In the genomic region with DNA sequence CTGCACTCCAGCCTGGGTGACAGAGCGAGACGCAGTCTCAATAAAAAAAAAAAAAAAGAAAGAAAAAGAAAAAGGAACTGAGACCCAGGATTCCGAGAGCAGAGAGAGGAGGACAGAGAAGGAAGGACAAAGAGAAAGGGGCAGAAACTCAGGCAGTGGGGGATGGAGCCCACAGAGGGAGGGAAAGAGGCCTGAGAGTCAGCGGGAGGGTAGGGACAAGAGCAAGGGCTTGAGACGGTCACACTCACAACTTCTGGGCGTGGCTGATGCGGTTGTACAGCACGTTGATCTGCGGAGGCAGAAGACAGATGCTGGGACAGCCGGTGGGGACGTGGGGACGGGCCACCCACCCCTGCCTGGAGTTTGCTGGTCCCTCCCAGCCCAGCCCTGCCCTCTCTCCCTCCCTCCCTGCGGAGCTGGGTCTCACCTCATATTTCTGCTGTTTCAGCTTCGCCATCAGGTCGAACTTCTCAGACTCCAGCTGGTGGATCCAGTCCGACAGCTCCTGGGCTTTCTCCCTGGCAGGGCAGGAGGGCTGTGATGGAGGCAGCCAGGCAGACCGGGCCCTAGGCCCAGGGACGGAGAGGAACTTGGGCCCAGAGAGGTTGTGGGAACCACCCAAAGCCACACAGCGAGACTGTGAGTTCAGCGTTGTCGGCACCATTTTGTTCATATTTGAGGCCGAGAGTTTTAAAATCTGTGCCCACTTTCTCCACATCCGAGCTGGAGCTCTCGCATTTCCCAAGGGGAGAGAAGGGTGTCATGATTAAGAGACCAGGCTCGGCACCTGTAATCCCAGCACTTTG, we compare ENCODE assay signal across 24 cellular contexts. TPM values are rescaled to one million over a fixed set of nuclear protein-coding genes. Genes with fewer than 3 reads are reported as not detected.
DNase-seq lines count a peak whose midpoint lies in the region; ATAC-seq, FAIRE-seq and TF ChIP-seq lines count a peak whose summit lies in the region.
"Had no signal": no experiment of that assay in that cellular context is flagged by ENCODE, and none has a peak within 500 bp of the region (broad histone marks: within the 10 kb centered on the region; RNA-seq: fewer than 3 reads in every experiment).

No MANE protein-coding gene starts in this region.

- ATAC-seq in stimulated activated naive B cell treated with anti-CD40 and anti-IgM and Interleukin-4, amounts not matched to agents 10 μg/mL and 1 μg/mL and 100 μg/mL, for 72 hours (replicated peaks): peak; percentile 19 to 58
- ATAC-seq in GM21360 (IDR thresholded peaks at IDR 0.05; ENCODE audit: unreplicated experiment): no peak
- ATAC-seq: activated CD8-positive, alpha-beta memory T cell treated with anti-CD3 and anti-CD28 coated beads, Interleukin-2, amount 10 ng/mL, durations not matched to agents 7 days and 5 days; left colon had no signal

- H3K56ac ChIP-seq in H1 (replicated peaks; ENCODE audit: insufficient read length, low read depth, low read length): no peak overlapping the region

- POLR2A ChIA-PET in H1 (lab: Charles Lee; ENCODE audit: partially characterized antibody): interaction anchor here (0.6 to 2.7 kb wide), 9 partner anchors 8 to 146 kb away, joined by 3 to 14 read pairs (median 4); a partner anchor contains a TSS

- H3K23me2 ChIP-seq in H1 (ENCODE audit: low read depth, low read length): no peaks in the 10 kb centered on the region

- TF ChIP-seq RAD21 in H1 (IDR thresholded peaks at IDR 0.05 in 1 of 2, conservative IDR thresholded peaks at IDR 0.05 in 1 of 2; ENCODE audit: low read depth in 2 of 2, low read length in 2 of 2): no peak

- H3K4me3 ChIP-seq in H1 (ENCODE audit: extremely low read depth in 1 of 4, insufficient read depth in 2 of 4, low read depth in 3 of 4, low read length in 4 of 4): no peak overlapping the region
- H3K4me3 ChIP-seq: HAP-1, spleen had no signal

- H3K36me3 Mint-ChIP-seq in stimulated activated naive B cell treated with anti-CD40 and anti-IgM and Interleukin-4, amounts not matched to agents 10 μg/mL and 1 μg/mL and 100 μg/mL, for 72 hours: no peaks in the 10 kb centered on the region
- H3K36me3 Mint-ChIP-seq: activated CD8-positive, alpha-beta memory T cell treated with anti-CD3 and anti-CD28 coated beads, Interleukin-2, amount 10 ng/mL, durations not matched to agents 7 days and 5 days; CD4-positive, CD25-positive, alpha-beta regulatory T cell had no signal

- no peak for FAIRE-seq in H1 (lab: Jason Lieb, UNC)

- H3K27me3 ChIP-seq in H1 (replicated peaks in 1 of 4; ENCODE audit: control insufficient read depth in 3 of 4, extremely low read depth in 1 of 4, insufficient read depth in 3 of 4, low read length in 3 of 4): no peaks in the 10 kb centered on the region

- no peak for TF ChIP-seq EP300 in H1 (IDR thresholded peaks at IDR 0.05; ENCODE audit: borderline replicate concordance in 1 of 2, low read depth in 2 of 2, low read length in 2 of 2)

- no peak overlapping the region for H3K27ac Mint-ChIP-seq in stimulated activated naive B cell treated with anti-CD40 and anti-IgM and Interleukin-4, amounts not matched to agents 10 μg/mL and 1 μg/mL and 100 μg/mL, for 72 hours
- H3K27ac Mint-ChIP-seq: activated CD8-positive, alpha-beta memory T cell treated with anti-CD3 and anti-CD28 coated beads, Interleukin-2, amount 10 ng/mL, durations not matched to agents 7 days and 5 days; CD4-positive, CD25-positive, alpha-beta regulatory T cell; T-helper 1 cell treated with Interleukin-12 subunit alpha and Interleukin-12 subunit beta and Interleukin-4 antibody, amounts not matched to agents 30 μg/mL and 1 μg/mL, for 36 hours had no signal

- H4K20me1 ChIP-seq in H1 (replicated peaks in 1 of 2; ENCODE audit: control insufficient read depth in 1 of 2, insufficient read depth in 2 of 2, low read length in 2 of 2): no peaks in the 10 kb centered on the region

- no peak overlapping the region for H2AFZ ChIP-seq in H1 (ENCODE audit: low read length)

- CTCF ChIA-PET in H1 (lab: Charles Lee; ENCODE audit: partially characterized antibody): interaction anchor here (0.8 to 3.3 kb wide), 8 partner anchors 13 to 252 kb away, joined by 3 to 17 read pairs (median 6); a partner anchor contains a TSS

- H3K27me3 Mint-ChIP-seq in stimulated activated naive B cell treated with anti-CD40 and anti-IgM and Interleukin-4, amounts not matched to agents 10 μg/mL and 1 μg/mL and 100 μg/mL, for 72 hours: peaks cover 48 to 58% of the 10 kb centered on the region in 2 donors

- no peaks in the 10 kb centered on the region for H3K79me1 ChIP-seq in H1 (ENCODE audit: low read depth, low read length)

- H3K4me1 Mint-ChIP-seq in stimulated activated naive B cell treated with anti-CD40 and anti-IgM and Interleukin-4, amounts not matched to agents 10 μg/mL and 1 μg/mL and 100 μg/mL, for 72 hours: peaks cover 4 to 11% of the 10 kb centered on the region in 2 donors
- H3K4me1 Mint-ChIP-seq: activated CD8-positive, alpha-beta memory T cell treated with anti-CD3 and anti-CD28 coated beads, Interleukin-2, amount 10 ng/mL, durations not matched to agents 7 days and 5 days; CD4-positive, CD25-positive, alpha-beta regulatory T cell had no signal

- no peak overlapping the region for H3K9ac ChIP-seq in H1 (replicated peaks in 1 of 4; ENCODE audit: extremely low read depth in 1 of 4, low read depth in 3 of 4, low read length in 3 of 4)

- H3K14ac ChIP-seq in H1 (ENCODE audit: insufficient read length): no peak overlapping the region

- peak overlapping the region in 1 of 2 donors; percentile 14 for H3K4me3 Mint-ChIP-seq in stimulated activated naive B cell treated with anti-CD40 and anti-IgM and Interleukin-4, amounts not matched to agents 10 μg/mL and 1 μg/mL and 100 μg/mL, for 72 hours
- H3K4me3 Mint-ChIP-seq: activated CD8-positive, alpha-beta memory T cell treated with anti-CD3 and anti-CD28 coated beads, Interleukin-2, amount 10 ng/mL, durations not matched to agents 7 days and 5 days; CD4-positive, CD25-positive, alpha-beta regulatory T cell; T-helper 1 cell treated with Interleukin-12 subunit alpha and Interleukin-12 subunit beta and Interleukin-4 antibody, amounts not matched to agents 30 μg/mL and 1 μg/mL, for 36 hours had no signal

- H3K27ac ChIP-seq in H1 (ENCODE audit: low read depth, low read length) (0 out of 2 replicates have a peak overlapping the region, but pooled peaks have one; percentile 15), caudate nucleus (ENCODE audit: low read depth, low read length) (no peak overlapping the region)

- H3K23ac ChIP-seq in H1 (ENCODE audit: insufficient read length): no peak overlapping the region

- H3K79me2 ChIP-seq in H1 (ENCODE audit: control insufficient read depth in 1 of 2, insufficient read depth in 2 of 2, low read length in 2 of 2): no peaks in the 10 kb centered on the region

- no peaks in the 10 kb centered on the region for H3K9me3 Mint-ChIP-seq in stimulated activated naive B cell treated with anti-CD40 and anti-IgM and Interleukin-4, amounts not matched to agents 10 μg/mL and 1 μg/mL and 100 μg/mL, for 72 hours
- H3K9me3 Mint-ChIP-seq: CD4-positive, CD25-positive, alpha-beta regulatory T cell; T-helper 1 cell treated with Interleukin-12 subunit alpha and Interleukin-12 subunit beta and Interleukin-4 antibody, amounts not matched to agents 30 μg/mL and 1 μg/mL, for 36 hours had no signal

- H2AK5ac ChIP-seq in H1 (ENCODE audit: low read depth, low read length): 0 out of 2 replicates have a peak overlapping the region, but pooled peaks have one; percentile 65

- WGBS in H1 (ENCODE audit: extremely low coverage in 1 of 2, insufficient coverage in 1 of 2, insufficient read length in 1 of 2, insufficient replicate concordance in 2 of 2, low coverage in 1 of 2, low lambda C conversion rate in 2 of 2, missing lambda C conversion rate in 1 of 2), 2 experiments: 92% methylated on average over 22 of the region's 25 CpGs; no CpG with 5 or more reads in 1 of the 2 experiments

- H3K9me3 ChIP-seq in H1 (ENCODE audit: insufficient read depth in 2 of 2, low read depth in 1 of 2, low read length in 1 of 2): no peaks in the 10 kb centered on the region
- H3K9me3 ChIP-seq: HAP-1, spleen had no signal

- peaks cover 0 to 23% (median 4%) of the 10 kb centered on the region in 4 experiments; a peak in 4 of 8 replicates for H3K36me3 ChIP-seq in H1 (ENCODE audit: control insufficient read depth in 2 of 4, insufficient read depth in 4 of 4, low read length in 3 of 4)
- H3K36me3 ChIP-seq: HAP-1, spleen had no signal

- H2BK15ac ChIP-seq in H1 (ENCODE audit: low read length): no peak overlapping the region

- H4K91ac ChIP-seq in H1 (replicated peaks; ENCODE audit: insufficient read length, low read length): peak overlapping the region; percentile 60

- H3K4me2 ChIP-seq in H1 (ENCODE audit: insufficient read depth in 1 of 2, low read depth in 2 of 2, low read length in 2 of 2): no peak overlapping the region

- H3K18ac ChIP-seq in H1 (ENCODE audit: extremely low read depth, low read length): no peak overlapping the region

- peak overlapping the region; percentile 81; the same call in 1 of the 2 replicates for H2BK5ac ChIP-seq in H1 (ENCODE audit: low read depth, low read length)

- TF ChIP-seq POLR2A in H1 (IDR thresholded peaks at IDR 0.05; ENCODE audit: control extremely low read depth in 1 of 2, low read depth in 2 of 2, low read length in 2 of 2): no peak

- DNase-seq in NCI-H82 (lab: John Stamatoyannopoulos, UW) (peak; percentile 77), NCI-H82 treated with DMSO at 0.1 percent for 48 hours (lab: John Stamatoyannopoulos, UW; ENCODE audit: unreplicated experiment) (no peak), NOMO-1 treated with DMSO at 0.1 percent for 48 hours (lab: John Stamatoyannopoulos, UW; ENCODE audit: unreplicated experiment) (peak; percentile 56), H1 (ENCODE audit: low read depth in 1 of 2, low spot score in 2 of 2) (no peak), GM19238 (ENCODE audit: insufficient read length, low spot score) (no peak), caudate nucleus (lab: John Stamatoyannopoulos, UW) (no peak)
- DNase-seq in stimulated activated naive B cell treated with anti-CD40 and anti-IgM and Interleukin-4, amounts not matched to agents 10 μg/mL and 1 μg/mL and 100 μg/mL, for 72 hours: no peak
- DNase-seq: activated CD4-positive, CD25-positive, alpha-beta regulatory T cell treated with anti-CD3 and anti-CD28 coated beads, Interleukin-2, amount 50 U/mL, for 72 hours; activated CD8-positive, alpha-beta memory T cell treated with anti-CD3 and anti-CD28 coated beads, Interleukin-2, amount 10 ng/mL, durations not matched to agents 7 days and 5 days; activated gamma-delta T cell; amygdala; CD4-positive, CD25-positive, alpha-beta regulatory T cell; left colon; NCI-H1048; NCI-H2081 treated with DMSO at 0.1 percent for 48 hours; spleen; stimulated activated naive CD4-positive, alpha-beta T cell treated with Interleukin-2 at 50 U/mL for 16 hours had no signal

- H2BK120ac ChIP-seq in H1 (replicated peaks; ENCODE audit: low read depth, low read length): no peak overlapping the region

- H2BK20ac ChIP-seq in H1 (ENCODE audit: low read length): no peak overlapping the region

- H3K4ac ChIP-seq in H1 (replicated peaks; ENCODE audit: insufficient read length, low read depth, low read length): no peak overlapping the region

- H2BK12ac ChIP-seq in H1 (ENCODE audit: low read depth, low read length): 0 out of 2 replicates have a peak overlapping the region, but pooled peaks have one; percentile 63

- peaks cover 0 to 2% (median 0%) of the 10 kb centered on the region in 4 experiments; a peak in 1 of 7 replicates for H3K4me1 ChIP-seq in H1 (replicated peaks in 1 of 4; ENCODE audit: control insufficient read depth in 3 of 4, insufficient read depth in 4 of 4, low read length in 3 of 4)
- H3K4me1 ChIP-seq: HAP-1 had no signal

- no peak for TF ChIP-seq CTCF in H1 (IDR thresholded peaks at IDR 0.05; ENCODE audit: control extremely low read depth in 1 of 3, insufficient read depth in 1 of 3, low read depth in 1 of 3, low read length in 3 of 3)

- no peak overlapping the region for H4K5ac ChIP-seq in H1 (ENCODE audit: insufficient read length, low read depth, low read length)

- no peak overlapping the region for H4K8ac ChIP-seq in H1 (ENCODE audit: extremely low read depth, insufficient read depth, low read length)

RNA-seq across cellular contexts. Expression of a gene that starts 15.2 kb away (rescaled TPM):
- 107 and 115 TPM in 2 replicates for total RNA-seq in H1 (2021; fragmentation: NEBNext Ultra II Directional; extraction: Animal tissue kit (Norgen Biotek cat#: 25700))
- polyA plus RNA-seq in H1 (2011; rRNA removed): 69.6 and 97.9 TPM in 2 replicates
- polyA plus RNA-seq in H1 (2011; cell fraction: cytosol; rRNA removed): 164 TPM
- 90.2 TPM for polyA plus RNA-seq in H1 (2011; cell fraction: nucleus; rRNA removed)
- 112 to 203 TPM (median 168 TPM) in 4 replicates for polyA plus RNA-seq in H1 (2012, experiment 1 of 2)
- 169 TPM for polyA plus RNA-seq in H1 (2012, experiment 2 of 2)
- polyA plus RNA-seq in H1 (2013, experiment 1 of 2): 121 TPM
- polyA plus RNA-seq in H1 (2013, experiment 2 of 2): 121 TPM
- polyA minus RNA-seq in H1 (2011; rRNA and poly(A)+ RNA removed): 11.5 and 12.7 TPM in 2 replicates
- polyA minus RNA-seq in H1 (2011; cell fraction: cytosol; rRNA and poly(A)+ RNA removed): 25.4 TPM
- polyA minus RNA-seq in H1 (2011; cell fraction: nucleus; rRNA and poly(A)+ RNA removed): 20.5 TPM
- total RNA-seq: CD4-positive, CD25-positive, alpha-beta regulatory T cell; posterior vena cava had no signal
- polyA plus RNA-seq: CD4-positive, CD25-positive, alpha-beta regulatory T cell; urinary bladder had no signal

RNA-seq across cellular contexts. Expression of a gene that starts 16.4 kb away (rescaled TPM):
- total RNA-seq in H1 (2021; fragmentation: NEBNext Ultra II Directional; extraction: Animal tissue kit (Norgen Biotek cat#: 25700)): 71.5 and 88.8 TPM in 2 replicates
- polyA plus RNA-seq in H1 (2011; rRNA removed): 31.7 and 49.5 TPM in 2 replicates
- polyA plus RNA-seq in H1 (2011; cell fraction: cytosol; rRNA removed): 56.3 TPM
- polyA plus RNA-seq in H1 (2011; cell fraction: nucleus; rRNA removed): 230 TPM
- polyA plus RNA-seq in H1 (2012, experiment 1 of 2): 62.6 to 73.1 TPM (median 72.1 TPM) in 4 replicates
- 47.9 TPM for polyA plus RNA-seq in H1 (2012, experiment 2 of 2)
- polyA plus RNA-seq in H1 (2013, experiment 1 of 2): 59.9 TPM
- 53.5 TPM for polyA plus RNA-seq in H1 (2013, experiment 2 of 2)
- polyA minus RNA-seq in H1 (2011; rRNA and poly(A)+ RNA removed): 12.3 and 14.2 TPM in 2 replicates
- 25.6 TPM for polyA minus RNA-seq in H1 (2011; cell fraction: cytosol; rRNA and poly(A)+ RNA removed)
- 48.5 TPM for polyA minus RNA-seq in H1 (2011; cell fraction: nucleus; rRNA and poly(A)+ RNA removed)

RNA-seq across cellular contexts. Expression of a gene that starts 23.7 kb away (rescaled TPM):
- total RNA-seq in H1 (2021; fragmentation: NEBNext Ultra II Directional; extraction: Animal tissue kit (Norgen Biotek cat#: 25700)): 16.6 and 16.9 TPM in 2 replicates
- polyA plus RNA-seq in H1 (2011; rRNA removed): 56.0 and 67.9 TPM in 2 replicates
- 60.1 TPM for polyA plus RNA-seq in H1 (2011; cell fraction: cytosol; rRNA removed)
- 34.8 TPM for polyA plus RNA-seq in H1 (2011; cell fraction: nucleus; rRNA removed)
- 29.4 to 46.2 TPM (median 42.5 TPM) in 4 replicates for polyA plus RNA-seq in H1 (2012, experiment 1 of 2)
- polyA plus RNA-seq in H1 (2012, experiment 2 of 2): 33.8 TPM
- 59.4 TPM for polyA plus RNA-seq in H1 (2013, experiment 1 of 2)
- polyA plus RNA-seq in H1 (2013, experiment 2 of 2): 58.0 TPM
- polyA minus RNA-seq in H1 (2011; rRNA and poly(A)+ RNA removed): 1.8 and 3.7 TPM in 2 replicates
- 9.2 TPM for polyA minus RNA-seq in H1 (2011; cell fraction: cytosol; rRNA and poly(A)+ RNA removed)
- polyA minus RNA-seq in H1 (2011; cell fraction: nucleus; rRNA and poly(A)+ RNA removed): 7.5 TPM
- total RNA-seq: activated CD8-positive, alpha-beta memory T cell treated with anti-CD3 and anti-CD28 coated beads, Interleukin-2, amount 10 ng/mL, durations not matched to agents 7 days and 5 days; CD4-positive, CD25-positive, alpha-beta regulatory T cell; fibroblast of villous mesenchyme; posterior vena cava; spleen; urinary bladder had no signal
- polyA plus RNA-seq: CD4-positive, CD25-positive, alpha-beta regulatory T cell; urinary bladder had no signal

RNA-seq across cellular contexts. Expression of a gene that starts 32.6 kb away (rescaled TPM):
- 5.4 and 5.7 TPM in 2 replicates for total RNA-seq in H1 (2021; fragmentation: NEBNext Ultra II Directional; extraction: Animal tissue kit (Norgen Biotek cat#: 25700))
- 8.0 and 13.8 TPM in 2 replicates for polyA plus RNA-seq in H1 (2011; rRNA removed)
- polyA plus RNA-seq in H1 (2011; cell fraction: cytosol; rRNA removed): 7.2 TPM
- polyA plus RNA-seq in H1 (2011; cell fraction: nucleus; rRNA removed): 15.2 TPM
- polyA plus RNA-seq in H1 (2012, experiment 1 of 2): 4.0 to 6.8 TPM (median 5.7 TPM) in 4 replicates
- 6.5 TPM for polyA plus RNA-seq in H1 (2012, experiment 2 of 2)
- 7.0 TPM for polyA plus RNA-seq in H1 (2013, experiment 1 of 2)
- 6.6 TPM for polyA plus RNA-seq in H1 (2013, experiment 2 of 2)
- 1.5 and 1.9 TPM in 2 replicates for polyA minus RNA-seq in H1 (2011; rRNA and poly(A)+ RNA removed)
- 3.4 TPM for polyA minus RNA-seq in H1 (2011; cell fraction: cytosol; rRNA and poly(A)+ RNA removed)
- polyA minus RNA-seq in H1 (2011; cell fraction: nucleus; rRNA and poly(A)+ RNA removed): 1.8 TPM
- total RNA-seq: CD4-positive, CD25-positive, alpha-beta regulatory T cell; fibroblast of villous mesenchyme; posterior vena cava had no signal
- polyA plus RNA-seq: CD4-positive, CD25-positive, alpha-beta regulatory T cell had no signal

RNA-seq across cellular contexts. Expression of a gene that starts 46.2 kb away (rescaled TPM):
- 0.35 and 0.99 TPM in 2 replicates for total RNA-seq in H1 (2021; fragmentation: NEBNext Ultra II Directional; extraction: Animal tissue kit (Norgen Biotek cat#: 25700))
- polyA plus RNA-seq in H1 (2011; rRNA removed): 0.67 and 1.6 TPM in 2 replicates
- polyA plus RNA-seq in H1 (2011; cell fraction: cytosol; rRNA removed): 0.67 TPM
- polyA plus RNA-seq in H1 (2011; cell fraction: nucleus; rRNA removed): 1.2 TPM
- 2.0 to 6.0 TPM (median 2.1 TPM) in 4 replicates for polyA plus RNA-seq in H1 (2012, experiment 1 of 2)
- polyA plus RNA-seq in H1 (2012, experiment 2 of 2): 4.8 TPM
- polyA plus RNA-seq in H1 (2013, experiment 1 of 2): 1.6 TPM
- polyA plus RNA-seq in H1 (2013, experiment 2 of 2): 2.3 TPM
- 0.38 and 0.73 TPM in 2 replicates for polyA minus RNA-seq in H1 (2011; rRNA and poly(A)+ RNA removed)
- 1.2 TPM for polyA minus RNA-seq in H1 (2011; cell fraction: cytosol; rRNA and poly(A)+ RNA removed)
- polyA minus RNA-seq in H1 (2011; cell fraction: nucleus; rRNA and poly(A)+ RNA removed): 0.80 TPM
- total RNA-seq: A673; activated CD8-positive, alpha-beta memory T cell treated with anti-CD3 and anti-CD28 coated beads, Interleukin-2, amount 10 ng/mL, durations not matched to agents 7 days and 5 days; posterior vena cava had no signal

Comparison
In these comparisons a context has a peak if more than half of its experiments do, and no peak if none do; other contexts are left out.
1. DNase-seq: peak in NCI-H82 (single experiment) and NOMO-1 treated with DMSO at 0.1 percent for 48 hours (single experiment); none in NCI-H82 treated with DMSO at 0.1 percent for 48 hours (single experiment), H1 (0 of 2), stimulated activated naive B cell treated with anti-CD40 and anti-IgM and Interleukin-4, amounts not matched to agents 10 μg/mL and 1 μg/mL and 100 μg/mL, for 72 hours (single experiment), GM19238 (single experiment) and caudate nucleus (0 of 61).